Comparison of ENCODE assay signal across 12 cellular contexts in the genomic region with DNA sequence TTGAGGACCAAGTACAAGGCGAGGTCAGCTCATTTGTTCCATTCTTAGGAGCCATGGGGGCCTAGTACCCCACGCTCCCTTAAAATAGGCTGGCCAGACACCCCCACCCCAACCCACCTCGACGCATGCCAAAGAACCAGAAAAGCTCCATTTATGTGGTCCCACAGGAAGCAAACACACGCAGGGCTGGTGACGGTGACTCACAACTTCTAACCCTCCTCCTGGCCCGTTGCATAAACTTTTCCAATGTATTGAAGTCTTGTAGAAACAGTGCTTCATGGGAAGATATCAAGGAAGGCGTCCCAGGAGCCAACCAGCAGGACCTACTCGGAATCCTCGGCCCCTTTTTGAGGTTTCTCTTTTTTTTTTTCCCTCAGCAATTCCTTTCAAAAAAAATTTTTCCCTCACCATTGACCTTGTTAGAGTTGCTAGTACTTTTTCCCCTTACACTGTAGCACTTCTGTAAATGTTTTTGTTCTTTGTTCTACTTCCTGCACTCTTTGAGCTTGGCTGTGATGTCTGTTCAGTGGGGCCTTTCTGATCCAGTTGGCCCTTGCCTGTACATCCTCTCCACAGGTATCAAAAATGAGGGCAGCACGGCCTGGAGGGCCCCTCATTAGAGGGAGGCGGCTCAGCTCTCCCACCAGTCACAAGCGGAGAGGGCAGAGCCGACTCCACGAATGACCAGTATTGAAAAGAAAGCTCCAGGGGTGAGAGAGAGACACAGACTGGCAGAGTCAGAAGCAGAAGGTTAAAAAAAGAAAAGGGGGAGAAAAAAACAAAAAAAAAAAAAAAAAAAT.
DNase-seq lines count a peak whose midpoint lies in the region; ATAC-seq and TF ChIP-seq lines count a peak whose summit lies in the region.
"Had no signal": no experiment of that assay in that cellular context is flagged by ENCODE, and none has a peak within 500 bp of the region (broad histone marks: within the 10 kb centered on the region; RNA-seq: fewer than 3 reads in every experiment).

No MANE protein-coding gene starts in this region.

- no peak for DNase-seq in HCT116 (ENCODE audit: low read depth, low spot score)
- peak; percentile 23 to 34 for DNase-seq in activated CD4-positive, alpha-beta T cell treated with anti-CD3 and anti-CD28 coated beads, Interleukin-2, amount 50 U/mL, for 48 hours
- peak; percentile 15 for DNase-seq in fibroblast of mammary gland (ENCODE audit: low read depth)
- peak in 2 of 3 experiments; percentile 9 to 42 for DNase-seq in stimulated activated CD4-positive, alpha-beta T cell treated with anti-CD3 and anti-CD28 coated beads, TNF-alpha, amount 100 ng/mL, for 24 hours (ENCODE audit: low read depth in 3 of 3)
- no peak for DNase-seq in SK-N-DZ (ENCODE audit: low spot score)
- no peak for DNase-seq in HFFc6
- DNase-seq: esophagus squamous epithelium; NCI-H2081; stimulated activated naive CD4-positive, alpha-beta T cell treated with Interleukin-2 at 50 U/mL for 16 hours had no signal

- H3K27me3 Mint-ChIP-seq in HFFc6 (ENCODE audit: insufficient read depth): peaks cover 12% of the 10 kb centered on the region

- TF ChIP-seq RAD21 in HCT116 (IDR thresholded peaks at IDR 0.05; ENCODE audit: low read depth): no peak

- H3K4me1 ChIP-seq in HCT116 (ENCODE audit: control insufficient read depth in 1 of 2, insufficient read depth in 2 of 2, low read length in 2 of 2): peaks cover 11 to 14% of the 10 kb centered on the region in 2 experiments; a peak in 2 of 4 replicates
- H3K4me1 ChIP-seq: esophagus squamous epithelium had no signal

- RAD21 ChIA-PET in HCT116 (lab: Charles Lee; ENCODE audit: low non-redundant PET in 1 of 2, low total read pairs in 2 of 2, uncharacterized antibody in 2 of 2, unreplicated experiment in 2 of 2): no interaction called here

- H2AFZ ChIP-seq in HCT116 (ENCODE audit: low read depth, low read length, poor library complexity, severe bottlenecking): no peak overlapping the region

- no peak overlapping the region for H3K4me3 ChIP-seq in HCT116 (replicated peaks in 1 of 2; ENCODE audit: low read depth in 1 of 2, low read length in 2 of 2)
- no peak overlapping the region for H3K4me3 ChIP-seq in fibroblast of mammary gland (ENCODE audit: control insufficient read depth, low read depth, low read length)
- H3K4me3 ChIP-seq: esophagus squamous epithelium had no signal

- H3K9me3 Mint-ChIP-seq in HFFc6: peaks cover 6% of the 10 kb centered on the region

- peaks cover 5% of the 10 kb centered on the region; the same call in 1 of the 2 replicates for H3K36me3 Mint-ChIP-seq in HFFc6 (ENCODE audit: low read depth)

- H3K9me3 ChIP-seq in HCT116 (ENCODE audit: control insufficient read depth in 1 of 2, insufficient read depth in 1 of 2, low read depth in 1 of 2, low read length in 2 of 2): peaks cover 0 to 2% of the 10 kb centered on the region in 2 experiments; a peak in 1 of 4 replicates

- no peaks in the 10 kb centered on the region for H3K79me2 ChIP-seq in HCT116 (ENCODE audit: insufficient read depth, low read length)

- H3K9me2 ChIP-seq in HCT116 (ENCODE audit: insufficient read depth): no peaks in the 10 kb centered on the region

- no peak overlapping the region for H3K27ac ChIP-seq in HCT116 (ENCODE audit: low read depth, low read length)
- H3K27ac ChIP-seq: esophagus squamous epithelium had no signal

- no peak overlapping the region for H3K9ac ChIP-seq in HCT116 (ENCODE audit: low read length)

- CTCF ChIA-PET in HCT116 (lab: Charles Lee): no interaction called here

- no peaks in the 10 kb centered on the region for H3K36me3 ChIP-seq in HCT116 (ENCODE audit: control insufficient read depth in 1 of 2, insufficient read depth in 2 of 2, low read length in 2 of 2)
- H3K36me3 ChIP-seq: esophagus squamous epithelium had no signal

- H3K4me1 Mint-ChIP-seq in HFFc6 (ENCODE audit: low read depth): peaks cover 11% of the 10 kb centered on the region
- H3K4me1 Mint-ChIP-seq: IgD-negative memory B cell had no signal

- TF ChIP-seq POLR2A in HCT116 (IDR thresholded peaks at IDR 0.05; ENCODE audit: borderline replicate concordance, extremely low read depth, insufficient read depth, insufficient read length): no peak

- H3K27ac Mint-ChIP-seq in HFFc6: no peak overlapping the region
- H3K27ac Mint-ChIP-seq: T-helper 1 cell treated with Interleukin-12 subunit alpha and Interleukin-12 subunit beta and Interleukin-4 antibody, amounts not matched to agents 30 μg/mL and 1 μg/mL, for 36 hours had no signal

- ATAC-seq in HCT116 (no peak), GM21526 (IDR thresholded peaks at IDR 0.05; ENCODE audit: low FRiP score, unreplicated experiment) (no peak)

- BruUV-seq in HCT116 (replicated peaks; lab: Mats Ljungman, UMichigan): no TSS peak

- no peak overlapping the region for H3K4me3 Mint-ChIP-seq in HFFc6
- H3K4me3 Mint-ChIP-seq: IgD-negative memory B cell; T-helper 1 cell treated with Interleukin-12 subunit alpha and Interleukin-12 subunit beta and Interleukin-4 antibody, amounts not matched to agents 30 μg/mL and 1 μg/mL, for 36 hours had no signal

- POLR2A ChIA-PET in HCT116 (lab: Charles Lee): interaction anchor here (0.9 kb wide), 1 partner anchor 14 kb away, joined by 3 read pairs; no protein-coding TSS in a partner anchor

- no peaks in the 10 kb centered on the region for H3K27me3 ChIP-seq in HCT116 (ENCODE audit: insufficient read depth, low read length)
- H3K27me3 ChIP-seq: esophagus squamous epithelium had no signal

- H4K20me1 ChIP-seq in HCT116 (ENCODE audit: insufficient read depth): no peaks in the 10 kb centered on the region

- no peak for TF ChIP-seq CTCF in HCT116 (IDR thresholded peaks at IDR 0.05 in 2 of 3, conservative IDR thresholded peaks at IDR 0.05 in 1 of 3; ENCODE audit: borderline replicate concordance in 1 of 3, insufficient read depth in 1 of 3, low read depth in 2 of 3, low read length in 2 of 3)
- no peak for TF ChIP-seq CTCF in fibroblast of mammary gland (conservative IDR thresholded peaks at IDR 0.05; ENCODE audit: control insufficient read depth, insufficient read depth, low read depth, low read length)
- no peak for TF ChIP-seq CTCF in HFFc6 (IDR thresholded peaks at IDR 0.05)

- H3K4me2 ChIP-seq in HCT116 (ENCODE audit: low read length): peak overlapping the region; percentile 2; the same call in 1 of the 2 replicates

- intact Hi-C loops in HCT116 (cut with micrococcal nuclease): no loop called here

TF ChIP-seq in HCT116, 20 proteins besides CTCF, POLR2A, EP300 and RAD21:
- TF ChIP-seq SRF (IDR thresholded peaks at IDR 0.05; ENCODE audit: low read depth) (no peak), ZNF274 (IDR thresholded peaks at IDR 0.05; ENCODE audit: low read depth, low read length) (no peak), EZH2phosphoT487 (IDR thresholded peaks at IDR 0.05; ENCODE audit: borderline replicate concordance) (no peak), YY1 (IDR thresholded peaks at IDR 0.05; ENCODE audit: extremely low read depth, insufficient replicate concordance, low read depth, low read length) (no peak), ZFX (IDR thresholded peaks at IDR 0.05) (no peak), TCF7L2 (IDR thresholded peaks at IDR 0.05; ENCODE audit: borderline replicate concordance, extremely low read depth, insufficient read depth, insufficient read length) (no peak), JUND (IDR thresholded peaks at IDR 0.05) (no peak), EGR1 (IDR thresholded peaks at IDR 0.05; ENCODE audit: low read depth) (no peak), CEBPB (IDR thresholded peaks at IDR 0.05; ENCODE audit: low read depth) (no peak), FOSL1 (IDR thresholded peaks at IDR 0.05; ENCODE audit: low read depth) (no peak), SIN3A (IDR thresholded peaks at IDR 0.05; ENCODE audit: low read depth) (no peak)
- TF ChIP-seq, protein P1, sequence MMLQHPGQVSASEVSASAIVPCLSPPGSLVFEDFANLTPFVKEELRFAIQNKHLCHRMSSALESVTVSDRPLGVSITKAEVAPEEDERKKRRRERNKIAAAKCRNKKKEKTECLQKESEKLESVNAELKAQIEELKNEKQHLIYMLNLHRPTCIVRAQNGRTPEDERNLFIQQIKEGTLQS (IDR thresholded peaks at IDR 0.05): no peak

Comparison
In these comparisons a context has a peak if more than half of its experiments do, and no peak if none do; other contexts are left out.
1. DNase-seq: peak in activated CD4-positive, alpha-beta T cell treated with anti-CD3 and anti-CD28 coated beads, Interleukin-2, amount 50 U/mL, for 48 hours (2 of 2), fibroblast of mammary gland (single experiment) and stimulated activated CD4-positive, alpha-beta T cell treated with anti-CD3 and anti-CD28 coated beads, TNF-alpha, amount 100 ng/mL, for 24 hours (2 of 3); none in HCT116 (single experiment), SK-N-DZ (single experiment) and HFFc6 (single experiment).